In genomic region chr9:112487799-112488345, GRCh38 we compare ENCODE assay signal across 8 cellular contexts. TPM values are rescaled to one million over a fixed set of nuclear protein-coding genes. Genes with fewer than 3 reads are reported as not detected.
A peak's percentile ranks its signal among the peaks of the same experiment; 100 is the strongest.
DNase-seq lines count a peak whose midpoint lies in the region; ATAC-seq and TF ChIP-seq lines count a peak whose summit lies in the region.

No MANE protein-coding gene starts in this region.

- H3K27me3 ChIP-seq in CD4-positive, alpha-beta memory T cell (ENCODE audit: insufficient read depth, low read length) = no peaks in the 10 kb centered on the region
- H3K27me3 ChIP-seq in breast epithelium (no peaks in the 10 kb centered on the region), uterus (no peaks in the 10 kb centered on the region)

- POLR2A ChIA-PET in CD4-positive, alpha-beta memory T cell (lab: Charles Lee; ENCODE audit: partially characterized antibody) = no interaction called here

- no peaks in the 10 kb centered on the region for H3K9me3 ChIP-seq in CD4-positive, alpha-beta memory T cell (ENCODE audit: control insufficient read depth in 1 of 2, low read length in 2 of 2)
- peaks cover 0 to under 1% of the 10 kb centered on the region in 2 donors for H3K9me3 ChIP-seq in breast epithelium
- no peaks in the 10 kb centered on the region for H3K9me3 ChIP-seq in uterus

- peaks cover 0 to 9% of the 10 kb centered on the region in 2 donors for H3K36me3 Mint-ChIP-seq in CD4-positive, alpha-beta memory T cell
- no peaks in the 10 kb centered on the region for H3K36me3 Mint-ChIP-seq in memory B cell

- H3K27ac Mint-ChIP-seq in CD4-positive, alpha-beta memory T cell = peak overlapping the region; percentile 71 to 95 (median 88)
- H3K27ac Mint-ChIP-seq in memory B cell = peak overlapping the region; percentile 52

- TF ChIP-seq POLR2A in breast epithelium (IDR thresholded peaks at IDR 0.05) (no peak), uterus (IDR thresholded peaks at IDR 0.05) (no peak)

- H3K36me3 ChIP-seq in CD4-positive, alpha-beta memory T cell (ENCODE audit: insufficient read depth, low read length) = no peaks in the 10 kb centered on the region
- no peaks in the 10 kb centered on the region for H3K36me3 ChIP-seq in breast epithelium
- H3K36me3 ChIP-seq in uterus = no peaks in the 10 kb centered on the region

- no peaks in the 10 kb centered on the region for H3K27me3 Mint-ChIP-seq in CD4-positive, alpha-beta memory T cell
- H3K27me3 Mint-ChIP-seq in memory B cell = no peaks in the 10 kb centered on the region

- intact Hi-C loops in CD4-positive, alpha-beta memory T cell (cut with micrococcal nuclease) = loop anchor here (2.0 to 5.0 kb wide), 4 partner anchors 45 to 1006 kb away; partner anchors contain the start of genes ECPAS and PTBP3
- intact Hi-C loops in breast epithelium (cut with DNase I; ENCODE audit: low total_unique reads) (no loop called here), uterus (cut with DNase I; ENCODE audit: low total_unique reads) (no loop called here)

- no peak overlapping the region for H3K4me3 ChIP-seq in CD4-positive, alpha-beta memory T cell (ENCODE audit: low read length in 2 of 2)
- H3K4me3 ChIP-seq in LNCaP clone FGC (ENCODE audit: low read depth, low read length) (peak overlapping the region; percentile 71), breast epithelium (peak overlapping the region; percentile 65 to 98 (median 91)), uterus (peak overlapping the region; percentile 44 to 99)

- peak overlapping the region; percentile 92 to 98 (median 94) for H3K4me3 Mint-ChIP-seq in CD4-positive, alpha-beta memory T cell
- peak overlapping the region; percentile 91 for H3K4me3 Mint-ChIP-seq in memory B cell

- H3K4me1 ChIP-seq in CD4-positive, alpha-beta memory T cell (ENCODE audit: insufficient read depth, low read length) = peaks cover 8% of the 10 kb centered on the region
- H3K4me1 ChIP-seq in breast epithelium = peaks cover 0 to 4% of the 10 kb centered on the region in 2 donors
- H3K4me1 ChIP-seq in uterus = peaks cover 0 to 14% of the 10 kb centered on the region in 2 donors

- TF ChIP-seq CTCF in LNCaP clone FGC (IDR thresholded peaks at IDR 0.05; ENCODE audit: control insufficient read depth, extremely low read depth, insufficient read depth) = no peak
- no peak for TF ChIP-seq CTCF in breast epithelium (IDR thresholded peaks at IDR 0.05)
- TF ChIP-seq CTCF in uterus (IDR thresholded peaks at IDR 0.05) = no peak

- ATAC-seq in memory B cell (ENCODE audit: low read depth) (no peak), GM18909 (IDR thresholded peaks at IDR 0.05; ENCODE audit: poor library complexity, unreplicated experiment) (no peak)

- peaks cover 12 to 28% (median 16%) of the 10 kb centered on the region in 4 donors for H3K4me1 Mint-ChIP-seq in CD4-positive, alpha-beta memory T cell
- H3K4me1 Mint-ChIP-seq in memory B cell = peaks cover 16% of the 10 kb centered on the region

- H3K27ac ChIP-seq in CD4-positive, alpha-beta memory T cell (ENCODE audit: low read depth, low read length) = no peak overlapping the region
- peak overlapping the region in 1 of 2 donors; percentile 80 for H3K27ac ChIP-seq in breast epithelium
- H3K27ac ChIP-seq in uterus = peak overlapping the region; percentile 88 to 91

- DNase-seq in CD4-positive, alpha-beta memory T cell = peak in 1 of 5 donors; percentile 2
- DNase-seq in LNCaP clone FGC (ENCODE audit: low read depth) (no peak), breast epithelium (ENCODE audit: low spot score in 2 of 2) (no peak), memory B cell (ENCODE audit: low spot score in 2 of 2) (no peak), uterus (no peak), NCI-H1436 treated with DMSO at 0.1 percent for 48 hours (lab: John Stamatoyannopoulos, UW) (no peak)
- DNase-seq in activated effector memory CD4-positive, alpha-beta T cell treated with anti-CD3 and anti-CD28 coated beads, Interleukin-2, amount 50 U/mL, for 16 hours = no peak

- CTCF ChIA-PET in CD4-positive, alpha-beta memory T cell (lab: Charles Lee; ENCODE audit: partially characterized antibody) = interaction anchor here (0.7 to 1.0 kb wide), 2 partner anchors 45 to 194 kb away, joined by 3 read pairs; no protein-coding TSS in a partner anchor

- peaks cover 0 to under 1% (median 0%) of the 10 kb centered on the region in 8 donors for H3K9me3 Mint-ChIP-seq in CD4-positive, alpha-beta memory T cell
- no peaks in the 10 kb centered on the region for H3K9me3 Mint-ChIP-seq in memory B cell

RNA-seq across cellular contexts. Expression of gene KIAA1958, which starts 1.2 kb away (rescaled TPM):
- total RNA-seq in CD4-positive, alpha-beta memory T cell = 1 to 10 TPM; 4.3 to 5.1 TPM
- 1 to 10 TPM in 1 of 2 donors, under 1 TPM in 1; 0.63 to 1.2 TPM for polyA plus RNA-seq in CD4-positive, alpha-beta memory T cell
- total RNA-seq in breast epithelium (10 to 100 TPM in 2 of 3 donors, 1 to 10 TPM in 1; 2.9 to 16.5 (median 11.8) TPM), uterus (10 to 100 TPM in 2 of 4 donors, 1 to 10 TPM in 2; 4.6 to 22.0 (median 9.2) TPM)

Comparison
In these comparisons a context has a peak if more than half of its experiments do, and no peak if none do; other contexts are left out.
1. H3K4me3 ChIP-seq: peak in LNCaP clone FGC (single experiment), breast epithelium (3 of 3) and uterus (2 of 2); none in CD4-positive, alpha-beta memory T cell (0 of 2).